9 cellular contexts compared by ENCODE assay signal in genomic region chr11:15073361-15074205, GRCh38. TPM values are rescaled to one million over a fixed set of nuclear protein-coding genes. Genes with fewer than 3 reads are reported as not detected.
DNase-seq lines count a peak whose midpoint lies in the region; ATAC-seq and TF ChIP-seq lines count a peak whose summit lies in the region.
"Had no signal": no experiment of that assay in that cellular context is flagged by ENCODE, and none has a peak within 500 bp of the region (broad histone marks: within the 10 kb centered on the region; RNA-seq: fewer than 3 reads in every experiment).

TSS of gene CALCB (plus strand) at chr11:15073593. CDS start at chr11:15074719, 1,126 bp downstream.

- peaks cover 52 to 58% (median 55%) of the 10 kb centered on the region in 11 experiments for H3K9me3 ChIP-seq in BLaER1 treated with 17β-estradiol and CSF1 and Interleukin-3, amounts not matched to agents 10 nM and 100 nM (replicated peaks in 1 of 11)
- no peaks in the 10 kb centered on the region for H3K9me3 ChIP-seq in cardiac muscle cell (ENCODE audit: low read depth)

- peak within 1 kb of the TSS; percentile 81 for H3K4me3 Mint-ChIP-seq in activated T-cell treated with anti-CD3 and anti-CD28 coated beads, Interleukin-2, amount 50 U/mL, for 4 hours

- intact Hi-C loops in sciatic nerve (cut with DNase I) = no loop called here

- H3K4me1 ChIP-seq in BLaER1 treated with 17β-estradiol and CSF1 and Interleukin-3, amounts not matched to agents 10 nM and 100 nM = peaks cover 6 to 13% (median 10%) of the 10 kb centered on the region in 10 experiments; a peak in 15 of 20 replicates
- H3K4me1 ChIP-seq in cardiac muscle cell (ENCODE audit: low read depth) = no peaks in the 10 kb centered on the region

- peaks cover 21% of the 10 kb centered on the region for H3K27me3 Mint-ChIP-seq in activated T-cell treated with anti-CD3 and anti-CD28 coated beads, Interleukin-2, amount 50 U/mL, for 4 hours (ENCODE audit: low read depth)

- peaks cover 10% of the 10 kb centered on the region for H3K9me3 Mint-ChIP-seq in activated T-cell treated with anti-CD3 and anti-CD28 coated beads, Interleukin-2, amount 50 U/mL, for 4 hours

- H3K36me3 ChIP-seq in BLaER1 treated with 17β-estradiol and CSF1 and Interleukin-3, amounts not matched to agents 10 nM and 100 nM = no peaks in the 10 kb centered on the region; a peak in 1 of 22 replicates
- no peaks in the 10 kb centered on the region for H3K36me3 ChIP-seq in cardiac muscle cell

- H3K4me2 ChIP-seq in BLaER1 treated with 17β-estradiol and CSF1 and Interleukin-3, amounts not matched to agents 10 nM and 100 nM = peak within 1 kb of the TSS; percentile 7 to 60 (median 44); a peak in 19 of 22 replicates

- H3K9ac ChIP-seq in BLaER1 treated with 17β-estradiol and CSF1 and Interleukin-3, amounts not matched to agents 10 nM and 100 nM = no peak within 1 kb of the TSS

- DNase-seq in NCI-H1105 (lab: John Stamatoyannopoulos, UW) (peak; percentile 72), cardiac muscle cell (ENCODE audit: low read depth in 1 of 2, low spot score in 1 of 2) (peak; percentile 32 to 53), sciatic nerve (ENCODE audit: low spot score) (no peak)
- DNase-seq in activated T-cell treated with anti-CD3 and anti-CD28 coated beads, Interleukin-2, amount 50 U/mL, for 4 hours = no peak

- H3K4me1 Mint-ChIP-seq in activated T-cell treated with anti-CD3 and anti-CD28 coated beads, Interleukin-2, amount 50 U/mL, for 4 hours (ENCODE audit: low read depth) = peaks cover 15% of the 10 kb centered on the region

- ATAC-seq in activated T-cell treated with anti-CD3 and anti-CD28 coated beads, Interleukin-2, amount 50 U/mL, for 4 hours = peak; percentile 4 to 22
- ATAC-seq in sciatic nerve (peak; percentile 30), HG03442 (IDR thresholded peaks at IDR 0.05; ENCODE audit: unreplicated experiment) (no peak), GM19328 (IDR thresholded peaks at IDR 0.05; ENCODE audit: unreplicated experiment) (no peak), HG03432 (IDR thresholded peaks at IDR 0.05; ENCODE audit: unreplicated experiment) (no peak)

- no peak for TF ChIP-seq CTCF in cardiac muscle cell (IDR thresholded peaks at IDR 0.05; ENCODE audit: low read depth, low read length)

- no peaks in the 10 kb centered on the region for H4K20me1 ChIP-seq in BLaER1 treated with 17β-estradiol and CSF1 and Interleukin-3, amounts not matched to agents 10 nM and 100 nM

- no peaks in the 10 kb centered on the region for H3K36me3 Mint-ChIP-seq in activated T-cell treated with anti-CD3 and anti-CD28 coated beads, Interleukin-2, amount 50 U/mL, for 4 hours (ENCODE audit: insufficient read depth)

- H3K4me3 ChIP-seq in BLaER1 treated with 17β-estradiol and CSF1 and Interleukin-3, amounts not matched to agents 10 nM and 100 nM = no peak within 1 kb of the TSS
- H3K4me3 ChIP-seq in cardiac muscle cell = peak within 1 kb of the TSS; percentile 24

- no peak within 1 kb of the TSS for H3K27ac ChIP-seq in BLaER1 treated with 17β-estradiol and CSF1 and Interleukin-3, amounts not matched to agents 10 nM and 100 nM
- H3K27ac ChIP-seq in cardiac muscle cell = no peak within 1 kb of the TSS

- no peaks in the 10 kb centered on the region for H3K27me3 ChIP-seq in BLaER1 treated with 17β-estradiol and CSF1 and Interleukin-3, amounts not matched to agents 10 nM and 100 nM
- H3K27me3 ChIP-seq in cardiac muscle cell = peaks cover 44% of the 10 kb centered on the region

RNA-seq across cellular contexts. Expression of gene CALCB, which starts in this region (rescaled TPM):
- total RNA-seq in activated T-cell treated with anti-CD3 and anti-CD28 coated beads, Interleukin-2, amount 50 U/mL, for 4 hours = 1 to 10 TPM; 1.3 to 2.7 (median 1.4) TPM
- total RNA-seq in cardiac muscle cell = not detected in 2 replicates
- polyA plus RNA-seq in cardiac muscle cell = 0.12 and 0.81 TPM in 2 replicates
- not detected for total RNA-seq in sciatic nerve
- total RNA-seq: temporal lobe had no signal

Comparison
In these comparisons a context has a peak if more than half of its experiments do, and no peak if none do; other contexts are left out.
1. Peak in DNase-seq and H3K4me3 ChIP-seq in cardiac muscle cell; RNA of the gene not detected or under 1 TPM.
2. Peak in ATAC-seq in sciatic nerve; RNA of the gene not detected or under 1 TPM.
3. ATAC-seq: peak in activated T-cell treated with anti-CD3 and anti-CD28 coated beads, Interleukin-2, amount 50 U/mL, for 4 hours (2 of 2); none in HG03442 (single experiment), GM19328 (single experiment) and HG03432 (single experiment).